Comparison of ENCODE assay signal across 24 cellular contexts in the genomic region with DNA sequence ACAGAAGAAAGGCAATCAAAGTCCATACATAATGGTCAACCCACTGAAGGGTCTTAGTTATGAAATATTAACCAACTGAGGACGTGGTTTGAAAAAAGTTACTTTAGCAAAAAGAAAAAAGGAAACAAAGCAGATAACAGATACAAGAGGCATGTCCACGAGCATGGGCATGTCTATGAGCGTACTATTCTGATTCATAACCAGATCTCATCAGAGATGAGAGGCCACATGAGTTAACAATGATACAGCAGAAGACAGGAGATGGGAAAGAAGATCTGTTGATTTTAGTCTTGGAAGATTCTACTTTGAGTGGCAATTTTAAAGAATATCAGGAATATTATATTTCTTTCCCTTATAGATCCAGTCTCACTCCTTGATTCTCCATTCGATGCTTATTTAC.
"Had no signal": no experiment of that assay in that cellular context is flagged by ENCODE, and none has a peak within 500 bp of the region (broad histone marks: within the 10 kb centered on the region; RNA-seq: fewer than 3 reads in every experiment).

No MANE protein-coding gene starts in this region.

- H3K36me3 Mint-ChIP-seq: activated CD4-positive, alpha-beta memory T cell treated with anti-CD3 and anti-CD28 coated beads for 36 hours; activated naive CD8-positive, alpha-beta T cell; brain had no signal

- H3K27me3 ChIP-seq: MG63 had no signal

- H3K27ac ChIP-seq: VCaP had no signal

- H3K27ac Mint-ChIP-seq: activated CD4-positive, alpha-beta memory T cell treated with anti-CD3 and anti-CD28 coated beads for 36 hours; activated CD4-positive, alpha-beta T cell treated with anti-CD3 and anti-CD28 coated beads, Interleukin-2, amount 10 ng/mL, durations not matched to agents 7 days and 5 days; activated naive CD4-positive, alpha-beta T cell treated with anti-CD3 and anti-CD28 coated beads for 36 hours; activated naive CD8-positive, alpha-beta T cell; activated T-helper 17 cell treated with anti-CD3 and anti-CD28 coated beads, Interleukin-2, amount 50 U/mL, for 72 hours; brain; T-helper 1 cell treated with Interleukin-12 subunit alpha and Interleukin-12 subunit beta and Interleukin-4 antibody, amounts not matched to agents 30 μg/mL and 1 μg/mL, for 36 hours had no signal

- H3K4me3 ChIP-seq: MG63 had no signal

- ATAC-seq: activated T-helper 17 cell treated with anti-CD3 and anti-CD28 coated beads, Interleukin-2, amount 50 U/mL, for 72 hours; Panc1 had no signal

- H3K4me1 Mint-ChIP-seq: activated CD4-positive, alpha-beta T cell treated with anti-CD3 and anti-CD28 coated beads, Interleukin-2, amount 10 ng/mL, durations not matched to agents 7 days and 5 days; activated T-helper 17 cell treated with anti-CD3 and anti-CD28 coated beads, Interleukin-2, amount 50 U/mL, for 72 hours; brain had no signal

- H3K9me3 Mint-ChIP-seq: T-helper 1 cell treated with Interleukin-12 subunit alpha and Interleukin-12 subunit beta and Interleukin-4 antibody, amounts not matched to agents 30 μg/mL and 1 μg/mL, for 36 hours had no signal

- H3K36me3 ChIP-seq: MG63 had no signal

- H3K4me3 Mint-ChIP-seq: activated CD4-positive, alpha-beta memory T cell treated with anti-CD3 and anti-CD28 coated beads for 36 hours; activated CD4-positive, alpha-beta T cell treated with anti-CD3 and anti-CD28 coated beads, Interleukin-2, amount 10 ng/mL, durations not matched to agents 7 days and 5 days; activated naive CD4-positive, alpha-beta T cell treated with anti-CD3 and anti-CD28 coated beads for 36 hours; activated naive CD8-positive, alpha-beta T cell; activated T-helper 17 cell treated with anti-CD3 and anti-CD28 coated beads, Interleukin-2, amount 50 U/mL, for 72 hours; brain; T-helper 1 cell treated with Interleukin-12 subunit alpha and Interleukin-12 subunit beta and Interleukin-4 antibody, amounts not matched to agents 30 μg/mL and 1 μg/mL, for 36 hours had no signal

- H3K9me3 ChIP-seq: MG63 had no signal

- DNase-seq: activated CD4-positive, alpha-beta memory T cell treated with anti-CD3 and anti-CD28 coated beads for 36 hours; activated CD4-positive, alpha-beta T cell treated with anti-CD3 and anti-CD28 coated beads, Interleukin-2, amount 10 ng/mL, durations not matched to agents 7 days and 5 days; activated CD4-positive, CD25-positive, alpha-beta regulatory T cell; activated CD8-positive, alpha-beta memory T cell treated with anti-CD3 and anti-CD28 coated beads for 24 hours; activated gamma-delta T cell; activated naive CD4-positive, alpha-beta T cell treated with anti-CD3 and anti-CD28 coated beads for 36 hours; activated T-cell treated with anti-CD3 and anti-CD28 coated beads, Interleukin-2, amount 50 U/mL, for 48 hours; amygdala; cerebellar nuclear complex; MG63; NCI-H1105; NCI-H1436; NCI-H1694 treated with DMSO at 0.1 percent for 48 hours; NCI-H2029 treated with DMSO at 0.1 percent for 48 hours; NCI-H345; NCI-H510A; NCI-H69; SHP77 treated with DMSO at 0.1 percent for 48 hours had no signal
